In genomic region chr7:17626215-17626614, GRCh38 we compare ENCODE assay signal across 21 cellular contexts.
DNase-seq lines count a peak whose midpoint lies in the region; ATAC-seq and TF ChIP-seq lines count a peak whose summit lies in the region.
"Had no signal": no experiment of that assay in that cellular context is flagged by ENCODE, and none has a peak within 500 bp of the region (broad histone marks: within the 10 kb centered on the region; RNA-seq: fewer than 3 reads in every experiment).

No MANE protein-coding gene starts in this region.

- DNase-seq in DMS 273 (lab: John Stamatoyannopoulos, UW; ENCODE audit: unreplicated experiment) (peak; percentile 15), DMS 273 treated with DMSO at 0.1 percent for 48 hours (lab: John Stamatoyannopoulos, UW) (no peak), EL (peak; percentile 32), NCI-H524 (lab: John Stamatoyannopoulos, UW) (peak; percentile 43 to 71), glutamatergic neuron (peak; percentile 25), inferior parietal cortex (ENCODE audit: extremely low spot score) (no peak), endothelial cell (ENCODE audit: low spot score) (no peak)
- DNase-seq in stimulated activated effector memory CD8-positive, alpha-beta T cell treated with anti-CD3 and anti-CD28 coated beads, Interleukin-12 subunit alpha, Interleukin-12 subunit beta, amount 100 ng/mL, for 72 hours (ENCODE audit: low spot score in 2 of 2): no peak
- DNase-seq: activated CD4-positive, alpha-beta T cell treated with anti-CD3 and anti-CD28 coated beads, Interleukin-2, amount 50 U/mL, for 48 hours; activated CD4-positive, CD25-positive, alpha-beta regulatory T cell; activated naive CD4-positive, alpha-beta T cell treated with Interleukin-2 at 50 U/mL for 16 hours; CD4-positive, alpha-beta memory T cell; left ventricle myocardium inferior; NCI-H187 treated with DMSO at 0.1 percent for 48 hours; NCI-H2227 treated with DMSO at 0.1 percent for 48 hours; NCI-H774; stimulated activated naive CD8-positive, alpha-beta T cell treated with anti-CD3 and anti-CD28 coated beads, Interleukin-15, Interleukin-2, amounts not matched to agents 100 U/mL and 50 U/mL, for 24 hours; T-helper 1 cell had no signal

- H3K9me3 Mint-ChIP-seq in glutamatergic neuron (ENCODE audit: unreplicated experiment): peaks cover 2% of the 10 kb centered on the region
- no peaks in the 10 kb centered on the region for H3K9me3 Mint-ChIP-seq in endothelial cell (ENCODE audit: unreplicated experiment)
- H3K9me3 Mint-ChIP-seq in stimulated activated effector memory CD8-positive, alpha-beta T cell treated with anti-CD3 and anti-CD28 coated beads, Interleukin-12 subunit alpha, Interleukin-12 subunit beta, amount 100 ng/mL, for 72 hours: no peaks in the 10 kb centered on the region
- H3K9me3 Mint-ChIP-seq: activated T-helper 1 cell treated with anti-CD3 and anti-CD28 coated beads, Interleukin-12 subunit alpha, Interleukin-12 subunit beta, Interleukin-2, Interleukin-4 antibody, amounts not matched to agents 30 ng/mL and 10 ng/mL and 1 ng/mL, durations not matched to agents 14 hours and 24 hours and 36 hours; CD4-positive, alpha-beta memory T cell; central memory CD8-positive, alpha-beta T cell; dendritic cell treated with granulocyte-macrophage colony-stimulating factor and Interleukin-4, amounts not matched to agents 40 ng/mL and 50 ng/mL, for 4 days had no signal

- H3K4me3 Mint-ChIP-seq in glutamatergic neuron (ENCODE audit: unreplicated experiment) (no peak overlapping the region), endothelial cell (ENCODE audit: unreplicated experiment) (no peak overlapping the region)
- no peak overlapping the region for H3K4me3 Mint-ChIP-seq in stimulated activated effector memory CD8-positive, alpha-beta T cell treated with anti-CD3 and anti-CD28 coated beads, Interleukin-12 subunit alpha, Interleukin-12 subunit beta, amount 100 ng/mL, for 72 hours
- H3K4me3 Mint-ChIP-seq: activated T-helper 1 cell treated with anti-CD3 and anti-CD28 coated beads, Interleukin-12 subunit alpha, Interleukin-12 subunit beta, Interleukin-2, Interleukin-4 antibody, amounts not matched to agents 30 ng/mL and 10 ng/mL and 1 ng/mL, durations not matched to agents 14 hours and 24 hours and 36 hours; CD4-positive, alpha-beta memory T cell; central memory CD8-positive, alpha-beta T cell; dendritic cell treated with granulocyte-macrophage colony-stimulating factor and Interleukin-4, amounts not matched to agents 40 ng/mL and 50 ng/mL, for 4 days had no signal

- H3K27ac Mint-ChIP-seq in glutamatergic neuron (ENCODE audit: unreplicated experiment) (no peak overlapping the region), endothelial cell (ENCODE audit: unreplicated experiment) (no peak overlapping the region)
- H3K27ac Mint-ChIP-seq in stimulated activated effector memory CD8-positive, alpha-beta T cell treated with anti-CD3 and anti-CD28 coated beads, Interleukin-12 subunit alpha, Interleukin-12 subunit beta, amount 100 ng/mL, for 72 hours: no peak overlapping the region
- H3K27ac Mint-ChIP-seq: activated T-helper 1 cell treated with anti-CD3 and anti-CD28 coated beads, Interleukin-12 subunit alpha, Interleukin-12 subunit beta, Interleukin-2, Interleukin-4 antibody, amounts not matched to agents 30 ng/mL and 10 ng/mL and 1 ng/mL, durations not matched to agents 14 hours and 24 hours and 36 hours; CD4-positive, alpha-beta memory T cell; dendritic cell treated with granulocyte-macrophage colony-stimulating factor and Interleukin-4, amounts not matched to agents 40 ng/mL and 50 ng/mL, for 4 days had no signal

- no peaks in the 10 kb centered on the region for H3K36me3 Mint-ChIP-seq in glutamatergic neuron (ENCODE audit: unreplicated experiment)
- H3K36me3 Mint-ChIP-seq in endothelial cell (ENCODE audit: low read depth, unreplicated experiment): no peaks in the 10 kb centered on the region
- no peaks in the 10 kb centered on the region for H3K36me3 Mint-ChIP-seq in stimulated activated effector memory CD8-positive, alpha-beta T cell treated with anti-CD3 and anti-CD28 coated beads, Interleukin-12 subunit alpha, Interleukin-12 subunit beta, amount 100 ng/mL, for 72 hours
- H3K36me3 Mint-ChIP-seq: CD4-positive, alpha-beta memory T cell had no signal

- TF ChIP-seq CTCF in glutamatergic neuron (IDR thresholded peaks at IDR 0.05; ENCODE audit: partially characterized antibody, unreplicated experiment) (no peak), endothelial cell (IDR thresholded peaks at IDR 0.05; ENCODE audit: unreplicated experiment) (no peak)

- no peak for ATAC-seq in stimulated activated effector memory CD8-positive, alpha-beta T cell treated with anti-CD3 and anti-CD28 coated beads, Interleukin-12 subunit alpha, Interleukin-12 subunit beta, amount 100 ng/mL, for 72 hours
- ATAC-seq: stimulated activated naive CD8-positive, alpha-beta T cell treated with anti-CD3 and anti-CD28 coated beads, Interleukin-15, Interleukin-2, amounts not matched to agents 100 U/mL and 50 U/mL, for 24 hours had no signal

- H3K27me3 Mint-ChIP-seq in glutamatergic neuron (ENCODE audit: unreplicated experiment) (peaks cover 2% of the 10 kb centered on the region), endothelial cell (ENCODE audit: unreplicated experiment) (peaks cover 1% of the 10 kb centered on the region)
- H3K27me3 Mint-ChIP-seq: dendritic cell treated with granulocyte-macrophage colony-stimulating factor and Interleukin-4, amounts not matched to agents 40 ng/mL and 50 ng/mL, for 4 days had no signal

- peaks cover 10% of the 10 kb centered on the region for H3K4me1 Mint-ChIP-seq in glutamatergic neuron (ENCODE audit: low read depth, unreplicated experiment)
- H3K4me1 Mint-ChIP-seq in endothelial cell (ENCODE audit: unreplicated experiment): peaks cover 2% of the 10 kb centered on the region
- H3K4me1 Mint-ChIP-seq in stimulated activated effector memory CD8-positive, alpha-beta T cell treated with anti-CD3 and anti-CD28 coated beads, Interleukin-12 subunit alpha, Interleukin-12 subunit beta, amount 100 ng/mL, for 72 hours: no peaks in the 10 kb centered on the region
- H3K4me1 Mint-ChIP-seq: CD4-positive, alpha-beta memory T cell; central memory CD8-positive, alpha-beta T cell had no signal

Comparison
In these comparisons a context has a peak if more than half of its experiments do, and no peak if none do; other contexts are left out.
1. DNase-seq: peak in DMS 273 (single experiment), EL (single experiment), NCI-H524 (2 of 2) and glutamatergic neuron (single experiment); none in DMS 273 treated with DMSO at 0.1 percent for 48 hours (single experiment), inferior parietal cortex (single experiment), endothelial cell (single experiment) and stimulated activated effector memory CD8-positive, alpha-beta T cell treated with anti-CD3 and anti-CD28 coated beads, Interleukin-12 subunit alpha, Interleukin-12 subunit beta, amount 100 ng/mL, for 72 hours (0 of 2).